21 cellular contexts compared by ENCODE assay signal in the genomic region with DNA sequence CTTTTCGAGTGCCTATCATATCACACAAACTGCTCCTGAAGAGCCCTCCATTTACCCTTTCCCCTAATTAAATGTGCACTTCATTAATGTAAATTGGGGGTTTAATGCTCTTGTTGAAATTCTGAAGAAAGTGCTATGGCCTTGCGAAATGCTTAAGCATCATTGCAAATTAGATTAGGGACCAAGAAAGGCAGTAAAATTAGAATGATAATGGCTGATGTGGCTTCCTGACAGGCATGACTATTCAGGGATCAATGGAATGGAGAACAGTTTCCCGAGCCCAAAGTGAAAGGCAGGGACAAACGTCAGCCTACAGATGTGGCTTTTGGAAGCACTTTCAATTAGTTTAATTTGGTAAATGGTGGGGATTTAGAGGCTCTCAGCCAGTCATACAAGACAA.
"Had no signal": no experiment of that assay in that cellular context is flagged by ENCODE, and none has a peak within 500 bp of the region (broad histone marks: within the 10 kb centered on the region; RNA-seq: fewer than 3 reads in every experiment).

No MANE protein-coding gene starts in this region.

- DNase-seq: activated naive CD4-positive, alpha-beta T cell; activated naive CD8-positive, alpha-beta T cell treated with anti-CD3 and anti-CD28 coated beads, Interleukin-2, amount 10 ng/mL, durations not matched to agents 7 days and 5 days; brain microvascular endothelial cell; esophagus squamous epithelium; hippocampal formation; left ventricle myocardium inferior; natural killer cell; occipital lobe; stimulated activated CD4-positive, alpha-beta T cell treated with anti-CD3 and anti-CD28 coated beads, Interleukin-4, amount 100 ng/mL, for 4 hours; stimulated activated CD8-positive, alpha-beta memory T cell treated with anti-CD3 and anti-CD28 coated beads, Interleukin-4, amount 100 ng/mL, for 48 hours; stimulated activated naive CD8-positive, alpha-beta T cell treated with anti-CD3 and anti-CD28 coated beads, Interleukin-15, Interleukin-2, amounts not matched to agents 100 U/mL and 50 U/mL, for 24 hours; SW 1271 had no signal

- H3K4me3 Mint-ChIP-seq: activated naive CD8-positive, alpha-beta T cell treated with anti-CD3 and anti-CD28 coated beads, Interleukin-2, amount 10 ng/mL, durations not matched to agents 7 days and 5 days; activated T-helper 1 cell treated with anti-CD3 and anti-CD28 coated beads, Interleukin-12 subunit alpha, Interleukin-12 subunit beta, Interleukin-2, Interleukin-4 antibody, amounts not matched to agents 30 ng/mL and 10 ng/mL and 1 ng/mL, durations not matched to agents 14 hours and 24 hours and 36 hours; central memory CD8-positive, alpha-beta T cell; memory B cell; natural killer cell; T-helper 2 cell treated with Interferon-gamma antibody and Interleukin-4, amounts not matched to agents 5 μg/mL and 100 μg/mL, for 36 hours; type B pancreatic cell had no signal

- H3K27ac Mint-ChIP-seq: activated naive CD8-positive, alpha-beta T cell treated with anti-CD3 and anti-CD28 coated beads, Interleukin-2, amount 10 ng/mL, durations not matched to agents 7 days and 5 days; activated T-helper 1 cell treated with anti-CD3 and anti-CD28 coated beads, Interleukin-12 subunit alpha, Interleukin-12 subunit beta, Interleukin-2, Interleukin-4 antibody, amounts not matched to agents 30 ng/mL and 10 ng/mL and 1 ng/mL, durations not matched to agents 14 hours and 24 hours and 36 hours; memory B cell; natural killer cell; T-helper 2 cell treated with Interferon-gamma antibody and Interleukin-4, amounts not matched to agents 5 μg/mL and 100 μg/mL, for 36 hours; type B pancreatic cell had no signal

- H3K9me3 Mint-ChIP-seq: activated naive CD8-positive, alpha-beta T cell treated with anti-CD3 and anti-CD28 coated beads, Interleukin-2, amount 10 ng/mL, durations not matched to agents 7 days and 5 days; activated T-helper 1 cell treated with anti-CD3 and anti-CD28 coated beads, Interleukin-12 subunit alpha, Interleukin-12 subunit beta, Interleukin-2, Interleukin-4 antibody, amounts not matched to agents 30 ng/mL and 10 ng/mL and 1 ng/mL, durations not matched to agents 14 hours and 24 hours and 36 hours; central memory CD8-positive, alpha-beta T cell; memory B cell; T-helper 2 cell treated with Interferon-gamma antibody and Interleukin-4, amounts not matched to agents 5 μg/mL and 100 μg/mL, for 36 hours; type B pancreatic cell had no signal

- H3K27ac ChIP-seq: brain microvascular endothelial cell, coronary artery, esophagus squamous epithelium, left ventricle myocardium inferior, right atrium auricular region, skin epidermis, suprapubic skin had no signal

- H3K27me3 Mint-ChIP-seq: central memory CD8-positive, alpha-beta T cell had no signal

- H3K4me3 ChIP-seq: coronary artery, esophagus squamous epithelium, left ventricle myocardium inferior, right atrium auricular region, skin epidermis, suprapubic skin had no signal

- H3K36me3 ChIP-seq: brain microvascular endothelial cell, esophagus squamous epithelium, left ventricle myocardium inferior, right atrium auricular region, suprapubic skin had no signal

- H3K4me1 ChIP-seq: esophagus squamous epithelium, left ventricle myocardium inferior, right atrium auricular region, suprapubic skin had no signal

- H3K27me3 ChIP-seq: brain microvascular endothelial cell, esophagus squamous epithelium, right atrium auricular region had no signal

- H3K4me1 Mint-ChIP-seq: activated naive CD8-positive, alpha-beta T cell treated with anti-CD3 and anti-CD28 coated beads, Interleukin-2, amount 10 ng/mL, durations not matched to agents 7 days and 5 days; central memory CD8-positive, alpha-beta T cell; memory B cell; natural killer cell had no signal

- H3K36me3 Mint-ChIP-seq: activated naive CD8-positive, alpha-beta T cell treated with anti-CD3 and anti-CD28 coated beads, Interleukin-2, amount 10 ng/mL, durations not matched to agents 7 days and 5 days; memory B cell; natural killer cell; type B pancreatic cell had no signal

- ATAC-seq: natural killer cell; stimulated activated naive CD8-positive, alpha-beta T cell treated with anti-CD3 and anti-CD28 coated beads, Interleukin-15, Interleukin-2, amounts not matched to agents 100 U/mL and 50 U/mL, for 24 hours had no signal
